ENCODE assay signal across 11 cellular contexts in the genomic region with DNA sequence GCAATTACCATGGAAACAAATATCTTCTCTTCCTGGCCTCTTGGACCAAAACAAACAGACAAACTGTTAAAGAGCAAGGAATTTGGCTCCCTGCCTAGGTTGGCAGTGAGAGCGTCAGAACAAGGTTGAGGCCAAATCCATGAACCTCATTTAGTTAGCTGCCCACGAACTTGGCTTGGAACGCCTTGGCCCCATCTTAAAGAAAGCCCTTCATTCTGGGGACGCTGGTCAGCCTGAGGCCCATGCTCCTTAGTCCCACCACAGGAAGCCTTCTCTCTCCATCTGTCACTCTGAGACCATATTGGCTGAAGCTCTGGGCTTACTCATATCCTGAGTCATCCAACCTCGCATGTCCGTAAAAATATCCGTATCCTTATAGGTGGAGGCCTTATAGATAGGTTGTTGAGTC.
DNase-seq lines count a peak whose midpoint lies in the region; ATAC-seq and TF ChIP-seq lines count a peak whose summit lies in the region.
"Had no signal": no experiment of that assay in that cellular context is flagged by ENCODE, and none has a peak within 500 bp of the region (broad histone marks: within the 10 kb centered on the region; RNA-seq: fewer than 3 reads in every experiment).

No MANE protein-coding gene starts in this region.

- no peak overlapping the region for H3K4me3 ChIP-seq in gastroesophageal sphincter
- no peak overlapping the region for H3K4me3 ChIP-seq in uterus
- H3K4me3 ChIP-seq: cardiac muscle cell, lower lobe of right lung had no signal

- peaks cover 40% of the 10 kb centered on the region for H3K4me1 Mint-ChIP-seq in HFFc6 (ENCODE audit: low read depth)
- H3K4me1 Mint-ChIP-seq in stimulated activated naive B cell treated with anti-CD40 and anti-IgM and Interleukin-4, amounts not matched to agents 10 μg/mL and 1 μg/mL and 100 μg/mL, for 72 hours: peaks cover 2 to 6% of the 10 kb centered on the region in 2 donors

- H3K9me3 ChIP-seq in gastroesophageal sphincter (no peaks in the 10 kb centered on the region), uterus (no peaks in the 10 kb centered on the region)
- H3K9me3 ChIP-seq: lower lobe of right lung had no signal

- no peaks in the 10 kb centered on the region for H3K36me3 Mint-ChIP-seq in HFFc6 (ENCODE audit: low read depth)
- H3K36me3 Mint-ChIP-seq in stimulated activated naive B cell treated with anti-CD40 and anti-IgM and Interleukin-4, amounts not matched to agents 10 μg/mL and 1 μg/mL and 100 μg/mL, for 72 hours: no peaks in the 10 kb centered on the region

- 16 to 27% methylated on average over 4 to 7 of the region's 7 CpGs for WGBS in gastroesophageal sphincter (ENCODE audit: low coverage in 1 of 2), 2 donors

- peak; percentile 90 for DNase-seq in HFFc6
- DNase-seq in amniotic epithelial cell (ENCODE audit: low read depth): peak; percentile 88
- DNase-seq in stromal cell of bone marrow (ENCODE audit: low read depth): peak; percentile 54
- no peak for DNase-seq in stimulated activated naive B cell treated with anti-CD40 and anti-IgM and Interleukin-4, amounts not matched to agents 10 μg/mL and 1 μg/mL and 100 μg/mL, for 72 hours
- DNase-seq in uterus: no peak
- DNase-seq in cerebellar nuclear complex (lab: John Stamatoyannopoulos, UW): no peak
- DNase-seq: lower lobe of right lung had no signal

- no peak for TF ChIP-seq EP300 in gastroesophageal sphincter (IDR thresholded peaks at IDR 0.05)

- TF ChIP-seq CTCF in HFFc6 (IDR thresholded peaks at IDR 0.05) (no peak), gastroesophageal sphincter (IDR thresholded peaks at IDR 0.05) (no peak), uterus (IDR thresholded peaks at IDR 0.05) (no peak)

- H3K27me3 ChIP-seq in gastroesophageal sphincter: no peaks in the 10 kb centered on the region
- H3K27me3 ChIP-seq in uterus: no peaks in the 10 kb centered on the region
- H3K27me3 ChIP-seq: cardiac muscle cell had no signal

- H3K4me1 ChIP-seq in gastroesophageal sphincter (peaks cover 3 to 42% (median 20%) of the 10 kb centered on the region in 3 donors), uterus (no peaks in the 10 kb centered on the region)

- H3K9me3 Mint-ChIP-seq in HFFc6: no peaks in the 10 kb centered on the region
- no peaks in the 10 kb centered on the region for H3K9me3 Mint-ChIP-seq in stimulated activated naive B cell treated with anti-CD40 and anti-IgM and Interleukin-4, amounts not matched to agents 10 μg/mL and 1 μg/mL and 100 μg/mL, for 72 hours

- ATAC-seq in gastroesophageal sphincter (peak; percentile 33), HG03571 (IDR thresholded peaks at IDR 0.05; ENCODE audit: unreplicated experiment) (no peak)
- ATAC-seq in stimulated activated naive B cell treated with anti-CD40 and anti-IgM and Interleukin-4, amounts not matched to agents 10 μg/mL and 1 μg/mL and 100 μg/mL, for 72 hours (replicated peaks): no peak

- H3K27ac ChIP-seq in gastroesophageal sphincter (peak overlapping the region in 3 of 4 donors; percentile 30 to 61 (median 61)), uterus (no peak overlapping the region)
- H3K27ac ChIP-seq: cardiac muscle cell, KMS-11, lower lobe of right lung had no signal

- H3K27me3 Mint-ChIP-seq in HFFc6 (ENCODE audit: insufficient read depth): no peaks in the 10 kb centered on the region
- H3K27me3 Mint-ChIP-seq in stimulated activated naive B cell treated with anti-CD40 and anti-IgM and Interleukin-4, amounts not matched to agents 10 μg/mL and 1 μg/mL and 100 μg/mL, for 72 hours: peaks cover 9 to 13% of the 10 kb centered on the region in 2 donors

- TF ChIP-seq POLR2A in gastroesophageal sphincter (IDR thresholded peaks at IDR 0.05) (no peak), uterus (IDR thresholded peaks at IDR 0.05) (no peak)

- intact Hi-C loops in uterus (cut with DNase I; ENCODE audit: low total_unique reads): loop anchor here (5.0 kb wide), 1 partner anchor 581 kb away; no protein-coding TSS in a partner anchor

- peaks cover 0 to 2% of the 10 kb centered on the region in 2 donors for H3K36me3 ChIP-seq in gastroesophageal sphincter
- no peaks in the 10 kb centered on the region for H3K36me3 ChIP-seq in uterus
- H3K36me3 ChIP-seq: cardiac muscle cell, lower lobe of right lung had no signal

- peak overlapping the region; percentile 23 for H3K4me3 Mint-ChIP-seq in HFFc6
- H3K4me3 Mint-ChIP-seq in stimulated activated naive B cell treated with anti-CD40 and anti-IgM and Interleukin-4, amounts not matched to agents 10 μg/mL and 1 μg/mL and 100 μg/mL, for 72 hours: no peak overlapping the region

- peak overlapping the region; percentile 82 for H3K27ac Mint-ChIP-seq in HFFc6
- H3K27ac Mint-ChIP-seq in stimulated activated naive B cell treated with anti-CD40 and anti-IgM and Interleukin-4, amounts not matched to agents 10 μg/mL and 1 μg/mL and 100 μg/mL, for 72 hours: no peak overlapping the region

Comparison
In these comparisons a context has a peak if more than half of its experiments do, and no peak if none do; other contexts are left out.
1. DNase-seq: peak in HFFc6 (single experiment), amniotic epithelial cell (single experiment) and stromal cell of bone marrow (single experiment); none in stimulated activated naive B cell treated with anti-CD40 and anti-IgM and Interleukin-4, amounts not matched to agents 10 μg/mL and 1 μg/mL and 100 μg/mL, for 72 hours (single experiment), uterus (0 of 2) and cerebellar nuclear complex (0 of 2).
2. H3K27ac ChIP-seq: peak in gastroesophageal sphincter (3 of 4); none in uterus (0 of 2).